Comparison of ENCODE assay signal across 31 cellular contexts in genomic region chr10:69738858-69739435, GRCh38.
"Had no signal": no experiment of that assay in that cellular context is flagged by ENCODE, and none has a peak within 500 bp of the region (broad histone marks: within the 10 kb centered on the region; RNA-seq: fewer than 3 reads in every experiment).

No MANE protein-coding gene starts in this region.

- H3K9me3 ChIP-seq: colonic mucosa, gastrocnemius medialis, mucosa of descending colon, ovary, stomach, testis, tibial nerve, upper lobe of left lung, vagina had no signal

- H3K4me1 ChIP-seq: colonic mucosa, testis, upper lobe of left lung, vagina had no signal

- H3K27ac ChIP-seq: colonic mucosa, epithelial cell of prostate, gastrocnemius medialis, hepatocyte, ovary, stomach, testis, tibial nerve, upper lobe of left lung, vagina had no signal

- ATAC-seq: esophagus mucosa; gastrocnemius medialis; left lobe of liver; mucosa of descending colon; natural killer cell treated with Interleukin-12 subunit alpha and Interleukin-12 subunit beta and Interleukin-15 and Interleukin-18, amount 100 ng/mL, for 72 hours; sciatic nerve; stimulated activated effector memory CD8-positive, alpha-beta T cell treated with anti-CD3 and anti-CD28 coated beads, Interleukin-12 subunit alpha, Interleukin-12 subunit beta, amount 100 ng/mL, for 72 hours had no signal

- H3K27me3 ChIP-seq: colonic mucosa, gastrocnemius medialis, hepatocyte, ovary, testis, tibial nerve, upper lobe of left lung, vagina had no signal

- DNase-seq: colonic mucosa; effector CD8-positive, alpha-beta T cell; endodermal cell; foreskin fibroblast; gastrocnemius medialis; head of caudate nucleus; kidney; mucosa of descending colon; naive B cell; nucleus accumbens; ovary; posterior cingulate gyrus; retina; stimulated activated CD4-positive, alpha-beta T cell treated with anti-CD3 and anti-CD28 coated beads, Interleukin-12 subunit alpha, Interleukin-12 subunit beta, amount 100 ng/mL, for 4 hours; stimulated activated CD4-positive, alpha-beta T cell treated with anti-CD3 and anti-CD28 coated beads, Interleukin-1b, Interleukin-23, amount 100 ng/mL, for 48 hours; stimulated activated CD4-positive, alpha-beta T cell treated with anti-CD3 and anti-CD28 coated beads, Interleukin-4, amount 100 ng/mL, for 24 hours; stimulated activated naive CD4-positive, alpha-beta T cell treated with Interleukin-2 at 50 U/mL for 16 hours; stomach; testis; upper lobe of left lung had no signal

- H2AFZ ChIP-seq: hepatocyte had no signal

- H3K36me3 ChIP-seq: colonic mucosa, gastrocnemius medialis, ovary, stomach, tibial nerve, upper lobe of left lung, vagina had no signal

- H3K4me2 ChIP-seq: hepatocyte, smooth muscle cell had no signal

- H3K4me3 ChIP-seq: colonic mucosa, gastrocnemius medialis, hepatocyte, lung, mucosa of descending colon, ovary, smooth muscle cell, stomach, testis, tibial nerve, upper lobe of left lung, vagina had no signal
